ENCODE assay signal across 26 cellular contexts in genomic region chr2:207054521-207054920, GRCh38.
DNase-seq lines count a peak whose midpoint lies in the region; ATAC-seq and TF ChIP-seq lines count a peak whose summit lies in the region.
"Had no signal": no experiment of that assay in that cellular context is flagged by ENCODE, and none has a peak within 500 bp of the region (broad histone marks: within the 10 kb centered on the region; RNA-seq: fewer than 3 reads in every experiment).

No MANE protein-coding gene starts in this region.

- H2BK20ac ChIP-seq in IMR-90 (ENCODE audit: low read depth, low read length) = no peak overlapping the region

- no peak overlapping the region for H3K27ac ChIP-seq in IMR-90 (ENCODE audit: insufficient read depth, low read length)
- H3K27ac ChIP-seq in hepatocyte = no peak overlapping the region
- H3K27ac ChIP-seq: BLaER1, epithelial cell of prostate, parathyroid adenoma, right lobe of liver, SK-N-MC, upper lobe of right lung, VCaP had no signal

- H3K79me1 ChIP-seq in IMR-90 (ENCODE audit: low read depth in 1 of 2, low read length in 2 of 2) = no peaks in the 10 kb centered on the region

- no peak overlapping the region for H2BK15ac ChIP-seq in IMR-90 (ENCODE audit: low read depth, low read length)

- no peaks in the 10 kb centered on the region for H3K79me2 ChIP-seq in hepatocyte
- H3K79me2 ChIP-seq: parathyroid adenoma had no signal

- intact Hi-C loops in IMR-90 (cut with micrococcal nuclease) = loop anchor here (10.0 kb wide), 1 partner anchor 260 kb away; no protein-coding TSS in a partner anchor

- no peaks in the 10 kb centered on the region for H3K9me2 ChIP-seq in hepatocyte (replicated peaks; ENCODE audit: insufficient read depth)

- H3K27me3 Mint-ChIP-seq in chondrocyte (ENCODE audit: low read depth) = no peaks in the 10 kb centered on the region
- H3K27me3 Mint-ChIP-seq in stimulated activated naive B cell treated with anti-CD40 and anti-IgM and Interleukin-4, amounts not matched to agents 10 μg/mL and 1 μg/mL and 100 μg/mL, for 72 hours = peaks cover 6 to 21% of the 10 kb centered on the region in 2 donors

- H3K36me3 ChIP-seq in IMR-90 (ENCODE audit: control insufficient read depth, insufficient read depth, low read length) (no peaks in the 10 kb centered on the region), hepatocyte (replicated peaks; ENCODE audit: insufficient read depth, low read depth) (no peaks in the 10 kb centered on the region)
- H3K36me3 ChIP-seq: BLaER1, right lobe of liver, upper lobe of right lung had no signal

- TF ChIP-seq CTCF in IMR-90 (conservative IDR thresholded peaks at IDR 0.05; ENCODE audit: low read depth, low read length) (no peak), chondrocyte (IDR thresholded peaks at IDR 0.05) (peak; percentile 36), hepatocyte (IDR thresholded peaks at IDR 0.05; ENCODE audit: poor library complexity) (no peak)

- no peak for TF ChIP-seq POLR2A in IMR-90 (IDR thresholded peaks at IDR 0.05; ENCODE audit: low read depth, low read length)

- no peaks in the 10 kb centered on the region for H3K9me3 Mint-ChIP-seq in chondrocyte (ENCODE audit: low read depth)
- peaks cover 0 to 7% of the 10 kb centered on the region in 2 donors for H3K9me3 Mint-ChIP-seq in activated naive CD4-positive, alpha-beta T cell treated with anti-CD3 and anti-CD28 coated beads, Interleukin-2, amount 50 U/mL, for 72 hours
- peaks cover 3 to 4% of the 10 kb centered on the region in 2 donors for H3K9me3 Mint-ChIP-seq in stimulated activated naive B cell treated with anti-CD40 and anti-IgM and Interleukin-4, amounts not matched to agents 10 μg/mL and 1 μg/mL and 100 μg/mL, for 72 hours
- H3K9me3 Mint-ChIP-seq: nephron progenitor cell had no signal

- H2AK9ac ChIP-seq in IMR-90 (replicated peaks; ENCODE audit: low read depth, low read length, poor library complexity) = no peak overlapping the region

- no peak overlapping the region for H3K27ac Mint-ChIP-seq in chondrocyte (ENCODE audit: unreplicated experiment)
- H3K27ac Mint-ChIP-seq in activated naive CD4-positive, alpha-beta T cell treated with anti-CD3 and anti-CD28 coated beads, Interleukin-2, amount 50 U/mL, for 72 hours = no peak overlapping the region
- H3K27ac Mint-ChIP-seq in stimulated activated naive B cell treated with anti-CD40 and anti-IgM and Interleukin-4, amounts not matched to agents 10 μg/mL and 1 μg/mL and 100 μg/mL, for 72 hours = no peak overlapping the region
- H3K27ac Mint-ChIP-seq: activated CD4-positive, alpha-beta T cell treated with anti-CD3 and anti-CD28 coated beads, Interleukin-2, amount 10 ng/mL, durations not matched to agents 7 days and 5 days; activated naive CD8-positive, alpha-beta T cell; nephron progenitor cell had no signal

- H3K9me3 ChIP-seq in IMR-90 (ENCODE audit: control insufficient read depth, insufficient read depth, low read length) = no peaks in the 10 kb centered on the region
- no peaks in the 10 kb centered on the region for H3K9me3 ChIP-seq in hepatocyte (ENCODE audit: low read depth)
- H3K9me3 ChIP-seq: BLaER1, Caco-2, right lobe of liver, upper lobe of right lung had no signal

- DNase-seq in ACHN (peak; percentile 32), IMR-90 (peak; percentile 39), chondrocyte (ENCODE audit: low spot score) (no peak), hepatic stellate cell (ENCODE audit: low spot score) (peak; percentile 42), hepatocyte (ENCODE audit: low spot score) (no peak)
- DNase-seq in activated naive CD4-positive, alpha-beta T cell treated with anti-CD3 and anti-CD28 coated beads, Interleukin-2, amount 50 U/mL, for 72 hours (ENCODE audit: low spot score in 2 of 2) = no peak
- DNase-seq in stimulated activated naive B cell treated with anti-CD40 and anti-IgM and Interleukin-4, amounts not matched to agents 10 μg/mL and 1 μg/mL and 100 μg/mL, for 72 hours = no peak
- DNase-seq: activated CD4-positive, alpha-beta T cell treated with anti-CD3 and anti-CD28 coated beads, Interleukin-2, amount 10 ng/mL, durations not matched to agents 7 days and 5 days; Caco-2; dermis blood vessel endothelial cell; HCEC 1CT; KBM-7; NCI-H1694; NCI-H2171; NCI-H524 treated with DMSO at 0.1 percent for 48 hours; nephron progenitor cell; right lobe of liver; stimulated activated CD4-positive, alpha-beta T cell treated with anti-CD3 and anti-CD28 coated beads, Interleukin-15, amount 100 ng/mL, for 24 hours; upper lobe of right lung had no signal

- H2BK120ac ChIP-seq in IMR-90 (ENCODE audit: low read depth, low read length) = no peak overlapping the region

- no peak overlapping the region for H3K4ac ChIP-seq in IMR-90 (ENCODE audit: low read depth, low read length)

- H2BK5ac ChIP-seq in IMR-90 (ENCODE audit: low read depth, low read length, poor library complexity, severe bottlenecking) = no peak overlapping the region

- in situ Hi-C loops in ACHN (cut with HindIII; ENCODE audit: low pct_ligation_motif_present, low pct_unique_long_range_greater_than_20kb, low sequenced_read_pairs) (no loop called here), IMR-90 (cut with MboI; ENCODE audit: low sequenced_read_pairs) (no loop called here)

- H2AFZ ChIP-seq in IMR-90 (replicated peaks; ENCODE audit: low read length, poor library complexity) (no peak overlapping the region), hepatocyte (no peak overlapping the region)
- H2AFZ ChIP-seq: parathyroid adenoma had no signal

- H3K9ac ChIP-seq in IMR-90 (ENCODE audit: low read depth, low read length) = no peak overlapping the region
- H3K9ac ChIP-seq: BLaER1, parathyroid adenoma had no signal

- H3K4me1 ChIP-seq in IMR-90 (ENCODE audit: control insufficient read depth, insufficient read depth, low read length) (no peaks in the 10 kb centered on the region), hepatocyte (ENCODE audit: insufficient read depth) (no peaks in the 10 kb centered on the region)
- H3K4me1 ChIP-seq: BLaER1, Caco-2, parathyroid adenoma, right lobe of liver, upper lobe of right lung had no signal

- H4K5ac ChIP-seq in IMR-90 (ENCODE audit: low read depth, low read length) = no peak overlapping the region

- TF ChIP-seq RAD21 in IMR-90 (IDR thresholded peaks at IDR 0.05; ENCODE audit: low read length) = no peak

- no peak overlapping the region for H2AK5ac ChIP-seq in IMR-90 (ENCODE audit: low read depth, low read length)

- no peak overlapping the region for H3K4me3 Mint-ChIP-seq in chondrocyte (ENCODE audit: unreplicated experiment)
- H3K4me3 Mint-ChIP-seq in stimulated activated naive B cell treated with anti-CD40 and anti-IgM and Interleukin-4, amounts not matched to agents 10 μg/mL and 1 μg/mL and 100 μg/mL, for 72 hours = no peak overlapping the region
- H3K4me3 Mint-ChIP-seq: activated CD4-positive, alpha-beta T cell treated with anti-CD3 and anti-CD28 coated beads, Interleukin-2, amount 10 ng/mL, durations not matched to agents 7 days and 5 days; activated naive CD8-positive, alpha-beta T cell; nephron progenitor cell had no signal

- no peak for ATAC-seq in IMR-90 (ENCODE audit: low read depth)
- ATAC-seq in activated naive CD4-positive, alpha-beta T cell treated with anti-CD3 and anti-CD28 coated beads, Interleukin-2, amount 50 U/mL, for 72 hours = no peak
- ATAC-seq in HG03135 (IDR thresholded peaks at IDR 0.05; ENCODE audit: unreplicated experiment) = no peak
- no peak for ATAC-seq in stimulated activated naive B cell treated with anti-CD40 and anti-IgM and Interleukin-4, amounts not matched to agents 10 μg/mL and 1 μg/mL and 100 μg/mL, for 72 hours (replicated peaks)
- ATAC-seq: right lobe of liver, upper lobe of right lung had no signal

- H4K8ac ChIP-seq in IMR-90 (ENCODE audit: low read depth in 2 of 2, low read length in 2 of 2) = no peak overlapping the region

- no peak overlapping the region for H4K91ac ChIP-seq in IMR-90 (ENCODE audit: insufficient read depth, low read depth, low read length)

- no peak overlapping the region for H3K23ac ChIP-seq in IMR-90 (ENCODE audit: low read depth, low read length)

- H4K20me1 ChIP-seq in IMR-90 (ENCODE audit: insufficient read depth, low read length) (no peaks in the 10 kb centered on the region), hepatocyte (ENCODE audit: insufficient read depth, poor library complexity, severe bottlenecking) (no peaks in the 10 kb centered on the region)
- H4K20me1 ChIP-seq: BLaER1 had no signal

- CTCF ChIA-PET in IMR-90 (lab: Yijun Ruan, JAX) = interaction anchor here (1.6 kb wide), 1 partner anchor 419 kb away, joined by 4 read pairs; no protein-coding TSS in a partner anchor

- H3K4me3 ChIP-seq in IMR-90 (ENCODE audit: insufficient read depth, low read depth, low read length) (no peak overlapping the region), hepatocyte (no peak overlapping the region)
- H3K4me3 ChIP-seq: BLaER1, right lobe of liver, SK-N-MC, upper lobe of right lung had no signal

- no peak overlapping the region for H3K18ac ChIP-seq in IMR-90 (ENCODE audit: low read depth, low read length)

- no peak overlapping the region for H3K56ac ChIP-seq in IMR-90 (ENCODE audit: extremely low read depth, insufficient read depth, low read length)

- peaks cover 10% of the 10 kb centered on the region for H3K4me1 Mint-ChIP-seq in chondrocyte (ENCODE audit: low read depth)
- no peaks in the 10 kb centered on the region for H3K4me1 Mint-ChIP-seq in stimulated activated naive B cell treated with anti-CD40 and anti-IgM and Interleukin-4, amounts not matched to agents 10 μg/mL and 1 μg/mL and 100 μg/mL, for 72 hours
- H3K4me1 Mint-ChIP-seq: activated CD4-positive, alpha-beta T cell treated with anti-CD3 and anti-CD28 coated beads, Interleukin-2, amount 10 ng/mL, durations not matched to agents 7 days and 5 days had no signal

- H3K9me1 ChIP-seq in IMR-90 (ENCODE audit: insufficient read depth, low read length) = no peaks in the 10 kb centered on the region

- WGBS in IMR-90 (ENCODE audit: extremely low coverage in 2 of 2, insufficient read length in 1 of 2), 2 experiments = 76% methylated on average over 2 of the region's 4 CpGs; no CpG with 5 or more reads in 1 of the 2 experiments
- 82% methylated on average over 4 of the region's 4 CpGs for WGBS in hepatocyte (ENCODE audit: low lambda C conversion rate, missing lambda C conversion rate)

- POLR2A ChIA-PET in IMR-90 (lab: Charles Lee; ENCODE audit: unreplicated experiment) = no interaction called here

- BruUV-seq in IMR-90 (replicated peaks; lab: Mats Ljungman, UMichigan) = no TSS peak

- H3K36me3 Mint-ChIP-seq in chondrocyte (ENCODE audit: low read depth) = no peaks in the 10 kb centered on the region
- H3K36me3 Mint-ChIP-seq in activated naive CD4-positive, alpha-beta T cell treated with anti-CD3 and anti-CD28 coated beads, Interleukin-2, amount 50 U/mL, for 72 hours = no peaks in the 10 kb centered on the region
- H3K36me3 Mint-ChIP-seq in stimulated activated naive B cell treated with anti-CD40 and anti-IgM and Interleukin-4, amounts not matched to agents 10 μg/mL and 1 μg/mL and 100 μg/mL, for 72 hours = no peaks in the 10 kb centered on the region

- H3K4me2 ChIP-seq in IMR-90 (ENCODE audit: low read depth, low read length) (no peak overlapping the region), hepatocyte (no peak overlapping the region)
- H3K4me2 ChIP-seq: BLaER1 had no signal

- H3K14ac ChIP-seq in IMR-90 (replicated peaks; ENCODE audit: low read depth, low read length) = no peak overlapping the region

- dilution Hi-C loops in IMR-90 (cut with HindIII; ENCODE audit: low sequenced_read_pairs, unreplicated experiment) = no loop called here

- H3K27me3 ChIP-seq in IMR-90 (ENCODE audit: control insufficient read depth, insufficient read depth, low read length) = peaks cover 2% of the 10 kb centered on the region; the same call in 1 of the 2 replicates
- peaks cover 4% of the 10 kb centered on the region for H3K27me3 ChIP-seq in hepatocyte
- H3K27me3 ChIP-seq: BLaER1, right lobe of liver, upper lobe of right lung had no signal

Comparison
In these comparisons a context has a peak if more than half of its experiments do, and no peak if none do; other contexts are left out.
1. DNase-seq: peak in ACHN (single experiment), IMR-90 (single experiment) and hepatic stellate cell (single experiment); none in chondrocyte (single experiment), activated naive CD4-positive, alpha-beta T cell treated with anti-CD3 and anti-CD28 coated beads, Interleukin-2, amount 50 U/mL, for 72 hours (0 of 2), hepatocyte (single experiment) and stimulated activated naive B cell treated with anti-CD40 and anti-IgM and Interleukin-4, amounts not matched to agents 10 μg/mL and 1 μg/mL and 100 μg/mL, for 72 hours (single experiment).